ENCODE assay signal across 18 cellular contexts in the genomic region with DNA sequence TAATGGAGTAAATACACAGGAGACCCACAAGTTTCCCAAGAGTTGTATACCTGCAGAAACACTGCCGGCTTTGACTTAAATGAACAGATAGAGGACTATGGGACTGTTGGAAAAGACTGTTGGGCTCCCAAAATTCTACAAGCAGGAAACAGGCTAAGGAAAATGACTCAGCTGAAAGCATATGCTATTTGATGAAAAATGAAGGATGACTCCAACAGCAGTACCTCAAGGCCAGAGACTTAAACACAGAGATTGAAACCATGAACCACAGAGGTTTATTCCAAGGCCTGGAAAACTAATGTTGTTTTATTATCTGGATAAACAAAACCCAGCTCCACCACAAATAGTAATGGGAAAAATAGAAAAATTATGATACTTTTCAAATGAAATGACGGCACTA.
A peak's percentile ranks its signal among the peaks of the same experiment; 100 is the strongest.
DNase-seq lines count a peak whose midpoint lies in the region; ATAC-seq, FAIRE-seq and TF ChIP-seq lines count a peak whose summit lies in the region.
"Had no signal": no experiment of that assay in that cellular context is flagged by ENCODE, and none has a peak within 500 bp of the region (broad histone marks: within the 10 kb centered on the region; RNA-seq: fewer than 3 reads in every experiment).

No MANE protein-coding gene starts in this region.

- peak overlapping the region; percentile 1; the same call in 1 of the 2 replicates for H2BK20ac ChIP-seq in IMR-90 (ENCODE audit: low read depth, low read length)

- CTCF ChIA-PET in IMR-90 (lab: Yijun Ruan, JAX): no interaction called here
- CTCF ChIA-PET in CD4-positive, alpha-beta T cell (lab: Charles Lee): no interaction called here

- H3K14ac ChIP-seq in IMR-90 (replicated peaks; ENCODE audit: low read depth, low read length): no peak overlapping the region

- TF ChIP-seq CTCF in IMR-90 (conservative IDR thresholded peaks at IDR 0.05; ENCODE audit: low read depth, low read length): no peak
- no peak for TF ChIP-seq CTCF in astrocyte (IDR thresholded peaks at IDR 0.05; ENCODE audit: insufficient read depth, low read depth, low read length)
- no peak for TF ChIP-seq CTCF in suprapubic skin (IDR thresholded peaks at IDR 0.05)
- TF ChIP-seq CTCF in CD4-positive, alpha-beta T cell (IDR thresholded peaks at IDR 0.05): no peak

- H4K5ac ChIP-seq in IMR-90 (ENCODE audit: low read depth, low read length): no peak overlapping the region

- TF ChIP-seq RAD21 in IMR-90 (IDR thresholded peaks at IDR 0.05; ENCODE audit: low read length): no peak

- H3K27me3 ChIP-seq in IMR-90 (ENCODE audit: control insufficient read depth, insufficient read depth, low read length): no peaks in the 10 kb centered on the region
- H3K27me3 ChIP-seq in astrocyte (ENCODE audit: insufficient read depth, low read length): no peaks in the 10 kb centered on the region
- no peaks in the 10 kb centered on the region for H3K27me3 ChIP-seq in suprapubic skin
- no peaks in the 10 kb centered on the region for H3K27me3 ChIP-seq in CD4-positive, alpha-beta T cell (ENCODE audit: control insufficient read depth, insufficient read depth, low read length)
- H3K27me3 ChIP-seq: BE2C had no signal

- H2AFZ ChIP-seq in IMR-90 (replicated peaks; ENCODE audit: low read length, poor library complexity) (no peak overlapping the region), astrocyte (ENCODE audit: low read depth, low read length) (no peak overlapping the region)
- H2AFZ ChIP-seq: GM23338 had no signal

- H2BK15ac ChIP-seq in IMR-90 (ENCODE audit: low read depth, low read length): no peak overlapping the region

- H3K23ac ChIP-seq in IMR-90 (ENCODE audit: low read depth, low read length): no peak overlapping the region

- H3K36me3 Mint-ChIP-seq in astrocyte (ENCODE audit: low read depth, unreplicated experiment): no peaks in the 10 kb centered on the region
- H3K36me3 Mint-ChIP-seq in CD4-positive, alpha-beta T cell (ENCODE audit: low read depth): no peaks in the 10 kb centered on the region
- H3K36me3 Mint-ChIP-seq: CD4-positive, alpha-beta memory T cell had no signal

- no peaks in the 10 kb centered on the region for H3K79me1 ChIP-seq in IMR-90 (ENCODE audit: low read depth in 1 of 2, low read length in 2 of 2)

- WGBS in IMR-90 (ENCODE audit: extremely low coverage in 2 of 2, insufficient read length in 1 of 2), 2 experiments: no CpG with 5 or more reads among the region's 2 CpGs
- 92% methylated on average over 2 of the region's 2 CpGs for WGBS in suprapubic skin

- H3K4me1 ChIP-seq in IMR-90 (ENCODE audit: control insufficient read depth, insufficient read depth, low read length): no peaks in the 10 kb centered on the region; the same call in 1 of the 2 replicates
- peaks cover 4% of the 10 kb centered on the region for H3K4me1 ChIP-seq in astrocyte (ENCODE audit: insufficient read depth, low read length)
- H3K4me1 ChIP-seq in suprapubic skin: no peaks in the 10 kb centered on the region
- H3K4me1 ChIP-seq: BE2C had no signal

- no peak overlapping the region for H3K56ac ChIP-seq in IMR-90 (ENCODE audit: extremely low read depth, insufficient read depth, low read length)

- H3K27me3 Mint-ChIP-seq in astrocyte (ENCODE audit: low read depth, unreplicated experiment): no peaks in the 10 kb centered on the region
- no peaks in the 10 kb centered on the region for H3K27me3 Mint-ChIP-seq in CD4-positive, alpha-beta T cell
- H3K27me3 Mint-ChIP-seq: CD4-positive, alpha-beta memory T cell had no signal

- H3K79me2 ChIP-seq in astrocyte (ENCODE audit: insufficient read depth, low read length): no peaks in the 10 kb centered on the region

- ATAC-seq in IMR-90 (ENCODE audit: low read depth) (no peak), GM18520 (IDR thresholded peaks at IDR 0.05; ENCODE audit: unreplicated experiment) (no peak)
- ATAC-seq in CD4-positive, alpha-beta T cell (ENCODE audit: poor library complexity): no peak
- ATAC-seq: GM12878, GM23338 had no signal

- no peak overlapping the region for H3K4ac ChIP-seq in IMR-90 (ENCODE audit: low read depth, low read length)

- H2AK9ac ChIP-seq in IMR-90 (replicated peaks; ENCODE audit: low read depth, low read length, poor library complexity): no peak overlapping the region

- DNase-seq in HCEC 1CT: peak; percentile 53
- DNase-seq in IMR-90: peak; percentile 34
- DNase-seq in astrocyte (ENCODE audit: low read depth): no peak
- DNase-seq in suprapubic skin (ENCODE audit: low spot score in 2 of 2): no peak
- DNase-seq in NCI-H187 treated with DMSO at 0.1 percent for 48 hours (lab: John Stamatoyannopoulos, UW): no peak
- DNase-seq in CD4-positive, alpha-beta T cell: no peak
- DNase-seq: ACHN; BE2C; C1 segment of cervical spinal cord; CD4-positive, alpha-beta memory T cell; DMS79 treated with DMSO at 0.1 percent for 48 hours; H7; Karpas-422; KBM-7 had no signal

- H2BK120ac ChIP-seq in IMR-90 (ENCODE audit: low read depth, low read length): peak overlapping the region; percentile 55

- no peak overlapping the region for H2AK5ac ChIP-seq in IMR-90 (ENCODE audit: low read depth, low read length)

- H3K4me3 ChIP-seq in IMR-90 (ENCODE audit: insufficient read depth, low read depth, low read length) (no peak overlapping the region), astrocyte (ENCODE audit: insufficient read depth, low read depth, low read length) (no peak overlapping the region), suprapubic skin (no peak overlapping the region)
- H3K4me3 ChIP-seq: GM12878, GM23338 had no signal

- no peak overlapping the region for H3K4me3 Mint-ChIP-seq in astrocyte (ENCODE audit: unreplicated experiment)
- no peak overlapping the region for H3K4me3 Mint-ChIP-seq in CD4-positive, alpha-beta T cell
- H3K4me3 Mint-ChIP-seq: CD4-positive, alpha-beta memory T cell; GM23338 had no signal

- H2BK5ac ChIP-seq in IMR-90 (ENCODE audit: low read depth, low read length, poor library complexity, severe bottlenecking): no peak overlapping the region

- POLR2A ChIA-PET in IMR-90 (lab: Charles Lee; ENCODE audit: unreplicated experiment): no interaction called here
- POLR2A ChIA-PET in CD4-positive, alpha-beta T cell (lab: Charles Lee): interaction anchor here (1.0 kb wide), 1 partner anchor 342 kb away, joined by 3 read pairs; no protein-coding TSS in a partner anchor

- intact Hi-C loops in IMR-90 (cut with micrococcal nuclease): loop anchor here (5.0 kb wide), 1 partner anchor 34 kb away; no protein-coding TSS in a partner anchor
- intact Hi-C loops in CD4-positive, alpha-beta T cell (cut with DNase I, micrococcal nuclease): no loop called here

- peak; percentile 23 for FAIRE-seq in astrocyte (lab: Jason Lieb, UNC)
- FAIRE-seq: A204.1, GM12878 had no signal

- no peak overlapping the region for H3K4me2 ChIP-seq in IMR-90 (ENCODE audit: low read depth, low read length)
- H3K4me2 ChIP-seq in astrocyte (ENCODE audit: low read length): no peak overlapping the region
- H3K4me2 ChIP-seq: GM23338 had no signal

- no peak overlapping the region for H3K27ac ChIP-seq in IMR-90 (ENCODE audit: insufficient read depth, low read length)
- no peak overlapping the region for H3K27ac ChIP-seq in astrocyte (ENCODE audit: low read depth, low read length)
- H3K27ac ChIP-seq in suprapubic skin: no peak overlapping the region
- H3K27ac ChIP-seq in CD4-positive, alpha-beta T cell (ENCODE audit: low read depth, low read length): no peak overlapping the region

- H3K4me1 Mint-ChIP-seq in astrocyte (ENCODE audit: low read depth, unreplicated experiment): no peaks in the 10 kb centered on the region
- peaks cover 6% of the 10 kb centered on the region for H3K4me1 Mint-ChIP-seq in CD4-positive, alpha-beta T cell (ENCODE audit: low read depth)
- H3K4me1 Mint-ChIP-seq: GM23338 had no signal

- no TSS peak for BruUV-seq in IMR-90 (replicated peaks; lab: Mats Ljungman, UMichigan)

- H3K36me3 ChIP-seq in IMR-90 (ENCODE audit: control insufficient read depth, insufficient read depth, low read length): no peaks in the 10 kb centered on the region
- no peaks in the 10 kb centered on the region for H3K36me3 ChIP-seq in astrocyte (ENCODE audit: insufficient read depth, low read length)
- H3K36me3 ChIP-seq in suprapubic skin: no peaks in the 10 kb centered on the region
- H3K36me3 ChIP-seq: BE2C had no signal

- in situ Hi-C loops in IMR-90 (cut with MboI; ENCODE audit: low sequenced_read_pairs): no loop called here

- no peak overlapping the region for H4K8ac ChIP-seq in IMR-90 (ENCODE audit: low read depth in 2 of 2, low read length in 2 of 2)

- H3K9me3 ChIP-seq in IMR-90 (ENCODE audit: control insufficient read depth, insufficient read depth, low read length) (peaks cover 10% of the 10 kb centered on the region; the same call in 1 of the 2 replicates), astrocyte (ENCODE audit: insufficient read depth, low read depth, low read length) (peaks cover under 1% of the 10 kb centered on the region), suprapubic skin (no peaks in the 10 kb centered on the region)
- no peaks in the 10 kb centered on the region for H3K9me3 ChIP-seq in CD4-positive, alpha-beta T cell (ENCODE audit: control insufficient read depth, low read length)
- H3K9me3 ChIP-seq: BE2C had no signal

- dilution Hi-C loops in IMR-90 (cut with HindIII; ENCODE audit: low sequenced_read_pairs, unreplicated experiment): no loop called here

- no peaks in the 10 kb centered on the region for H3K9me1 ChIP-seq in IMR-90 (ENCODE audit: insufficient read depth, low read length)

- no peak overlapping the region for H3K27ac Mint-ChIP-seq in astrocyte (ENCODE audit: unreplicated experiment)
- no peak overlapping the region for H3K27ac Mint-ChIP-seq in CD4-positive, alpha-beta T cell
- H3K27ac Mint-ChIP-seq: CD4-positive, alpha-beta memory T cell had no signal

- H4K20me1 ChIP-seq in IMR-90 (ENCODE audit: insufficient read depth, low read length) (no peaks in the 10 kb centered on the region), astrocyte (ENCODE audit: insufficient read depth, low read length) (no peaks in the 10 kb centered on the region)

- H3K9ac ChIP-seq in IMR-90 (ENCODE audit: low read depth, low read length): no peak overlapping the region
- H3K9ac ChIP-seq in astrocyte (ENCODE audit: low read length): no peak overlapping the region

- no peak for TF ChIP-seq EP300 in suprapubic skin (IDR thresholded peaks at IDR 0.05)

- no peak overlapping the region for H4K91ac ChIP-seq in IMR-90 (ENCODE audit: insufficient read depth, low read depth, low read length)

- TF ChIP-seq POLR2A in IMR-90 (IDR thresholded peaks at IDR 0.05; ENCODE audit: low read depth, low read length): no peak
- TF ChIP-seq POLR2A in suprapubic skin (IDR thresholded peaks at IDR 0.05): no peak

- H3K18ac ChIP-seq in IMR-90 (ENCODE audit: low read depth, low read length): no peak overlapping the region

- H3K9me3 Mint-ChIP-seq in astrocyte (ENCODE audit: unreplicated experiment): peaks cover 4% of the 10 kb centered on the region
- H3K9me3 Mint-ChIP-seq in CD4-positive, alpha-beta T cell: no peaks in the 10 kb centered on the region

TF ChIP-seq in IMR-90, 13 proteins besides CTCF, POLR2A, EP300 and RAD21 (continues in another document):
- TF ChIP-seq RCOR1 (IDR thresholded peaks at IDR 0.05; ENCODE audit: insufficient replicate concordance, low read length): no peak
- no peak for TF ChIP-seq CEBPB (IDR thresholded peaks at IDR 0.05; ENCODE audit: low read depth, low read length)
- no peak for TF ChIP-seq RFX5 (IDR thresholded peaks at IDR 0.05; ENCODE audit: low read depth, low read length)
- TF ChIP-seq CHD1 (IDR thresholded peaks at IDR 0.05; ENCODE audit: low read depth, low read length): no peak
- no peak for TF ChIP-seq BHLHE40 (IDR thresholded peaks at IDR 0.05; ENCODE audit: low read depth, low read length)

Comparison
In these comparisons a context has a peak if more than half of its experiments do, and no peak if none do; other contexts are left out.
1. DNase-seq: peak in HCEC 1CT (single experiment) and IMR-90 (single experiment); none in astrocyte (single experiment), suprapubic skin (0 of 2), NCI-H187 treated with DMSO at 0.1 percent for 48 hours (single experiment) and CD4-positive, alpha-beta T cell (0 of 10).